In the genomic region with DNA sequence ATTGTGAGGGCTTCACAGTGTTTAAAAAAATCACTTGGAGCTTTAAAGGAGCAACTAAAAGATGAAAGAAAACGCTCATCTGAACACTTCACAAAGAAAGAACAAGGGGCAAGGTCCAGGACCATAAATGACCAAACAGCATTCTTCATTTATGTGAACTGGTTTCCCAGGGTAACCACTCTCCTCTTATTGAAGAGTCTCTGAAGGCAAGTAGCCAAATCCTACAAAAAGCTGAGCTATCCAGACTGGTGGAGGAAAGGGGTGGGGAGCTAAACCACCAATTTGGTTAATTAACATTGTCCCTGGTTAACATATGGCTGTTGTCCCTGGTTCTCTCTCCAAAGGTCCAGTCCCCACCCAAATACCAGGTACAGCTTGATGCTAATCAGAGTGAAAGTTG, we compare ENCODE assay signal across 1 cellular context.
TF ChIP-seq lines count a peak whose summit lies in the region.

No MANE protein-coding gene starts in this region.

TF ChIP-seq in HepG2, 621 proteins besides CTCF, POLR2A, EP300 and RAD21 (continued from another document and continues in another):
- TF ChIP-seq MXD3 (CRISPR knock-in tag; IDR thresholded peaks at IDR 0.05) (no peak), SRSF4 (IDR thresholded peaks at IDR 0.05; ENCODE audit: low read depth, low read length, poor library complexity, severe bottlenecking) (no peak), GTF3A (CRISPR knock-in tag; conservative IDR thresholded peaks at IDR 0.05) (no peak), MBD4 (IDR thresholded peaks at IDR 0.05; ENCODE audit: borderline replicate concordance, low read length) (no peak), ZFYVE20 (CRISPR knock-in tag; IDR thresholded peaks at IDR 0.05; ENCODE audit: borderline replicate concordance, low read depth) (no peak), ZNF383 (CRISPR knock-in tag; IDR thresholded peaks at IDR 0.05; ENCODE audit: borderline replicate concordance) (no peak), ZNF598 (CRISPR knock-in tag; IDR thresholded peaks at IDR 0.05; ENCODE audit: borderline replicate concordance) (no peak), ZNF674 (CRISPR knock-in tag; IDR thresholded peaks at IDR 0.05; ENCODE audit: low read depth) (no peak), ZEB1 (IDR thresholded peaks at IDR 0.05; ENCODE audit: insufficient replicate concordance, low read depth) (no peak), ZNF790 (CRISPR knock-in tag; IDR thresholded peaks at IDR 0.05; ENCODE audit: borderline replicate concordance) (no peak), ZNF614 (CRISPR knock-in tag; IDR thresholded peaks at IDR 0.05; ENCODE audit: borderline replicate concordance) (no peak), ARID5B (CRISPR knock-in tag; IDR thresholded peaks at IDR 0.05) (0 out of 2 replicates have a peak, but pooled peaks have one; percentile 47), SNRNP70 (IDR thresholded peaks at IDR 0.05; ENCODE audit: low read depth, low read length) (no peak), ZMAT3 (CRISPR knock-in tag; conservative IDR thresholded peaks at IDR 0.05) (no peak), CERS6 (CRISPR knock-in tag; IDR thresholded peaks at IDR 0.05) (no peak), RFXANK (CRISPR knock-in tag; IDR thresholded peaks at IDR 0.05) (no peak), SPEN (CRISPR knock-in tag; IDR thresholded peaks at IDR 0.05; ENCODE audit: low read depth) (no peak), ZSCAN5A (CRISPR knock-in tag; IDR thresholded peaks at IDR 0.05; ENCODE audit: borderline replicate concordance) (no peak; the same call in 1 of the 2 replicates), PRDM15 (CRISPR knock-in tag; IDR thresholded peaks at IDR 0.05) (no peak)
- TF ChIP-seq, protein P1, sequence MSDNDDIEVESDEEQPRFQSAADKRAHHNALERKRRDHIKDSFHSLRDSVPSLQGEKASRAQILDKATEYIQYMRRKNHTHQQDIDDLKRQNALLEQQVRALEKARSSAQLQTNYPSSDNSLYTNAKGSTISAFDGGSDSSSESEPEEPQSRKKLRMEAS (IDR thresholded peaks at IDR 0.05) = no peak
- TF ChIP-seq, protein P2, sequence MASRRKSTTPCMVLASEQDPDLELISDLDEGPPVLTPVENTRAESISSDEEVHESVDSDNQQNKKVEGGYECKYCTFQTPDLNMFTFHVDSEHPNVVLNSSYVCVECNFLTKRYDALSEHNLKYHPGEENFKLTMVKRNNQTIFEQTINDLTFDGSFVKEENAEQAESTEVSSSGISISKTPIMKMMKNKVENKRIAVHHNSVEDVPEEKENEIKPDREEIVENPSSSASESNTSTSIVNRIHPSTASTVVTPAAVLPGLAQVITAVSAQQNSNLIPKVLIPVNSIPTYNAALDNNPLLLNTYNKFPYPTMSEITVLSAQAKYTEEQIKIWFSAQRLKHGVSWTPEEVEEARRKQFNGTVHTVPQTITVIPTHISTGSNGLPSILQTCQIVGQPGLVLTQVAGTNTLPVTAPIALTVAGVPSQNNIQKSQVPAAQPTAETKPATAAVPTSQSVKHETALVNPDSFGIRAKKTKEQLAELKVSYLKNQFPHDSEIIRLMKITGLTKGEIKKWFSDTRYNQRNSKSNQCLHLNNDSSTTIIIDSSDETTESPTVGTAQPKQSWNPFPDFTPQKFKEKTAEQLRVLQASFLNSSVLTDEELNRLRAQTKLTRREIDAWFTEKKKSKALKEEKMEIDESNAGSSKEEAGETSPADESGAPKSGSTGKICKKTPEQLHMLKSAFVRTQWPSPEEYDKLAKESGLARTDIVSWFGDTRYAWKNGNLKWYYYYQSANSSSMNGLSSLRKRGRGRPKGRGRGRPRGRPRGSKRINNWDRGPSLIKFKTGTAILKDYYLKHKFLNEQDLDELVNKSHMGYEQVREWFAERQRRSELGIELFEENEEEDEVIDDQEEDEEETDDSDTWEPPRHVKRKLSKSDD (CRISPR knock-in tag; IDR thresholded peaks at IDR 0.05; ENCODE audit: low read depth) = no peak
- TF ChIP-seq, protein P3, sequence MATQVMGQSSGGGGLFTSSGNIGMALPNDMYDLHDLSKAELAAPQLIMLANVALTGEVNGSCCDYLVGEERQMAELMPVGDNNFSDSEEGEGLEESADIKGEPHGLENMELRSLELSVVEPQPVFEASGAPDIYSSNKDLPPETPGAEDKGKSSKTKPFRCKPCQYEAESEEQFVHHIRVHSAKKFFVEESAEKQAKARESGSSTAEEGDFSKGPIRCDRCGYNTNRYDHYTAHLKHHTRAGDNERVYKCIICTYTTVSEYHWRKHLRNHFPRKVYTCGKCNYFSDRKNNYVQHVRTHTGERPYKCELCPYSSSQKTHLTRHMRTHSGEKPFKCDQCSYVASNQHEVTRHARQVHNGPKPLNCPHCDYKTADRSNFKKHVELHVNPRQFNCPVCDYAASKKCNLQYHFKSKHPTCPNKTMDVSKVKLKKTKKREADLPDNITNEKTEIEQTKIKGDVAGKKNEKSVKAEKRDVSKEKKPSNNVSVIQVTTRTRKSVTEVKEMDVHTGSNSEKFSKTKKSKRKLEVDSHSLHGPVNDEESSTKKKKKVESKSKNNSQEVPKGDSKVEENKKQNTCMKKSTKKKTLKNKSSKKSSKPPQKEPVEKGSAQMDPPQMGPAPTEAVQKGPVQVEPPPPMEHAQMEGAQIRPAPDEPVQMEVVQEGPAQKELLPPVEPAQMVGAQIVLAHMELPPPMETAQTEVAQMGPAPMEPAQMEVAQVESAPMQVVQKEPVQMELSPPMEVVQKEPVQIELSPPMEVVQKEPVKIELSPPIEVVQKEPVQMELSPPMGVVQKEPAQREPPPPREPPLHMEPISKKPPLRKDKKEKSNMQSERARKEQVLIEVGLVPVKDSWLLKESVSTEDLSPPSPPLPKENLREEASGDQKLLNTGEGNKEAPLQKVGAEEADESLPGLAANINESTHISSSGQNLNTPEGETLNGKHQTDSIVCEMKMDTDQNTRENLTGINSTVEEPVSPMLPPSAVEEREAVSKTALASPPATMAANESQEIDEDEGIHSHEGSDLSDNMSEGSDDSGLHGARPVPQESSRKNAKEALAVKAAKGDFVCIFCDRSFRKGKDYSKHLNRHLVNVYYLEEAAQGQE (IDR thresholded peaks at IDR 0.05; ENCODE audit: borderline replicate concordance in 1 of 2, low read depth in 1 of 2, low read length in 2 of 2) = no peak
- TF ChIP-seq, protein P4, sequence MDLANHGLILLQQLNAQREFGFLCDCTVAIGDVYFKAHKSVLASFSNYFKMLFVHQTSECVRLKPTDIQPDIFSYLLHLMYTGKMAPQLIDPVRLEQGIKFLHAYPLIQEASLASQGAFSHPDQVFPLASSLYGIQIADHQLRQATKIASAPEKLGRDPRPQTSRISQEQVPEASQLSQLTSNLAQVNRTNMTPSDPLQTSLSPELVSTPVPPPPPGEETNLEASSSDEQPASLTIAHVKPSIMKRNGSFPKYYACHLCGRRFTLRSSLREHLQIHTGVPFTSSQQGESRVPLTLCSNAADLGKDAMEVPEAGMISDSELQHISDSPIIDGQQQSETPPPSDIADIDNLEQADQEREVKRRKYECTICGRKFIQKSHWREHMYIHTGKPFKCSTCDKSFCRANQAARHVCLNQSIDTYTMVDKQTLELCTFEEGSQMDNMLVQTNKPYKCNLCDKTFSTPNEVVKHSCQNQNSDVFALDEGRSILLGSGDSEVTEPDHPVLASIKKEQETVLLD (CRISPR knock-in tag; IDR thresholded peaks at IDR 0.05; ENCODE audit: low read depth) = no peak
- TF ChIP-seq, protein P5, sequence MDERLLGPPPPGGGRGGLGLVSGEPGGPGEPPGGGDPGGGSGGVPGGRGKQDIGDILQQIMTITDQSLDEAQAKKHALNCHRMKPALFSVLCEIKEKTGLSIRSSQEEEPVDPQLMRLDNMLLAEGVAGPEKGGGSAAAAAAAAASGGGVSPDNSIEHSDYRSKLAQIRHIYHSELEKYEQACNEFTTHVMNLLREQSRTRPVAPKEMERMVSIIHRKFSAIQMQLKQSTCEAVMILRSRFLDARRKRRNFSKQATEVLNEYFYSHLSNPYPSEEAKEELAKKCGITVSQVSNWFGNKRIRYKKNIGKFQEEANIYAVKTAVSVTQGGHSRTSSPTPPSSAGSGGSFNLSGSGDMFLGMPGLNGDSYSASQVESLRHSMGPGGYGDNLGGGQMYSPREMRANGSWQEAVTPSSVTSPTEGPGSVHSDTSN (CRISPR knock-in tag; IDR thresholded peaks at IDR 0.05) = no peak
- TF ChIP-seq, protein P6, sequence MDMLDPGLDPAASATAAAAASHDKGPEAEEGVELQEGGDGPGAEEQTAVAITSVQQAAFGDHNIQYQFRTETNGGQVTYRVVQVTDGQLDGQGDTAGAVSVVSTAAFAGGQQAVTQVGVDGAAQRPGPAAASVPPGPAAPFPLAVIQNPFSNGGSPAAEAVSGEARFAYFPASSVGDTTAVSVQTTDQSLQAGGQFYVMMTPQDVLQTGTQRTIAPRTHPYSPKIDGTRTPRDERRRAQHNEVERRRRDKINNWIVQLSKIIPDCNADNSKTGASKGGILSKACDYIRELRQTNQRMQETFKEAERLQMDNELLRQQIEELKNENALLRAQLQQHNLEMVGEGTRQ (IDR thresholded peaks at IDR 0.05; ENCODE audit: low read depth, low read length) = no peak
- TF ChIP-seq, protein P6 (CRISPR knock-in tag; IDR thresholded peaks at IDR 0.05; ENCODE audit: borderline replicate concordance) = no peak
